ENCODE assay signal across 21 cellular contexts in genomic region chr20:1102016-1102415, GRCh38. TPM values are rescaled to one million over a fixed set of nuclear protein-coding genes. Genes with fewer than 3 reads are reported as not detected.
DNase-seq lines count a peak whose midpoint lies in the region; ATAC-seq, FAIRE-seq and TF ChIP-seq lines count a peak whose summit lies in the region.
"Had no signal": no experiment of that assay in that cellular context is flagged by ENCODE, and none has a peak within 500 bp of the region (broad histone marks: within the 10 kb centered on the region; RNA-seq: fewer than 3 reads in every experiment).

No MANE protein-coding gene starts in this region.

- no peaks in the 10 kb centered on the region for H3K4me1 Mint-ChIP-seq in stimulated activated effector memory CD8-positive, alpha-beta T cell treated with anti-CD3 and anti-CD28 coated beads, Interleukin-12 subunit alpha, Interleukin-12 subunit beta, amount 100 ng/mL, for 72 hours
- H3K4me1 Mint-ChIP-seq: B cell had no signal

- POLR2A ChIA-PET in HEK293 (lab: Yijun Ruan, JAX): no interaction called here
- POLR2A ChIA-PET in K562 (lab: Yijun Ruan, JAX): no interaction called here

- ATAC-seq in K562: no peak
- ATAC-seq in stimulated activated effector memory CD8-positive, alpha-beta T cell treated with anti-CD3 and anti-CD28 coated beads, Interleukin-12 subunit alpha, Interleukin-12 subunit beta, amount 100 ng/mL, for 72 hours: no peak
- ATAC-seq: A549; CD8-positive, alpha-beta T cell had no signal

- H3K4me1 ChIP-seq in HEK293 (ENCODE audit: control insufficient read depth, insufficient read depth, low read length) (no peaks in the 10 kb centered on the region), K562 (replicated peaks in 1 of 2; ENCODE audit: control insufficient read depth in 2 of 2, insufficient read depth in 2 of 2, low read length in 2 of 2) (no peaks in the 10 kb centered on the region)
- H3K4me1 ChIP-seq: A549; BLaER1 treated with 17β-estradiol and CSF1 and Interleukin-3, amounts not matched to agents 10 nM and 100 nM; Caco-2 had no signal

- no peak overlapping the region for H2AFZ ChIP-seq in K562 (ENCODE audit: low read depth, low read length)

- TF ChIP-seq EP300 in K562 (IDR thresholded peaks at IDR 0.05; ENCODE audit: low read length): no peak

- H3K27ac ChIP-seq in HEK293 (ENCODE audit: extremely low read depth, low read depth, low read length) (no peak overlapping the region), K562 (ENCODE audit: extremely low read depth, low read depth, low read length) (no peak overlapping the region)
- H3K27ac ChIP-seq: 22Rv1; A549; BLaER1 treated with 17β-estradiol and CSF1 and Interleukin-3, amounts not matched to agents 10 nM and 100 nM; C4-2B had no signal

- CTCF ChIA-PET in HEK293 (lab: Yijun Ruan, JAX) (no interaction called here), K562 (lab: Yijun Ruan, JAX; ENCODE audit: low intra/inter-chr PET ratio) (no interaction called here)

- intact Hi-C loops in K562 (cut with micrococcal nuclease): no loop called here

- no peak overlapping the region for H3K4me3 Mint-ChIP-seq in stimulated activated effector memory CD8-positive, alpha-beta T cell treated with anti-CD3 and anti-CD28 coated beads, Interleukin-12 subunit alpha, Interleukin-12 subunit beta, amount 100 ng/mL, for 72 hours
- H3K4me3 Mint-ChIP-seq: B cell; CD4-positive, alpha-beta T cell; CD8-positive, alpha-beta T cell had no signal

- no peak overlapping the region for H3K4me2 ChIP-seq in K562 (ENCODE audit: insufficient read depth, low read length)
- H3K4me2 ChIP-seq: A549; BLaER1 treated with 17β-estradiol and CSF1 and Interleukin-3, amounts not matched to agents 10 nM and 100 nM had no signal

- no peak for TF ChIP-seq CTCF in HEK293 (tag by site-specific recombination; IDR thresholded peaks at IDR 0.05)
- TF ChIP-seq CTCF in K562 (IDR thresholded peaks at IDR 0.05 in 2 of 3, conservative IDR thresholded peaks at IDR 0.05 in 1 of 3; ENCODE audit: insufficient read depth in 2 of 3, low read depth in 1 of 3, low read length in 3 of 3): no peak

- peak; percentile 23 for DNase-seq in DMS53 (lab: John Stamatoyannopoulos, UW)
- no peak for DNase-seq in DMS53 treated with DMSO at 0.1 percent for 48 hours (lab: John Stamatoyannopoulos, UW; ENCODE audit: unreplicated experiment)
- no peak for DNase-seq in K562 (ENCODE audit: extremely low read depth in 1 of 4, low spot score in 3 of 4)
- DNase-seq in stimulated activated effector memory CD8-positive, alpha-beta T cell treated with anti-CD3 and anti-CD28 coated beads, Interleukin-12 subunit alpha, Interleukin-12 subunit beta, amount 100 ng/mL, for 72 hours (ENCODE audit: low spot score in 2 of 2): no peak
- DNase-seq: AML-193; Caco-2; Calu3; CD4-positive, alpha-beta T cell; CD8-positive, alpha-beta T cell; DMS79 treated with DMSO at 0.1 percent for 48 hours; GF-D8 had no signal

- no TSS peak for BruUV-seq in K562 (replicated peaks; lab: Mats Ljungman, UMichigan)

- no peaks in the 10 kb centered on the region for H3K79me2 ChIP-seq in K562 (ENCODE audit: control insufficient read depth, insufficient read depth, low read length)

- H3K27me3 ChIP-seq in K562 (ENCODE audit: control insufficient read depth in 2 of 2, insufficient read depth in 2 of 2, low read length in 2 of 2): no peaks in the 10 kb centered on the region
- H3K27me3 ChIP-seq: BLaER1 treated with 17β-estradiol and CSF1 and Interleukin-3, amounts not matched to agents 10 nM and 100 nM had no signal

- in situ Hi-C loops in K562 (cut with MboI): no loop called here

- H3K4me3 ChIP-seq in HEK293 (ENCODE audit: low read depth, low read length) (no peak overlapping the region), K562 (no peak overlapping the region)
- H3K4me3 ChIP-seq: A549; BLaER1 treated with 17β-estradiol and CSF1 and Interleukin-3, amounts not matched to agents 10 nM and 100 nM had no signal

- no peak for TF ChIP-seq POLR2A in K562 (conservative IDR thresholded peaks at IDR 0.05)

- no peaks in the 10 kb centered on the region for H4K20me1 ChIP-seq in K562 (replicated peaks; ENCODE audit: control insufficient read depth, insufficient read depth, low read length)
- H4K20me1 ChIP-seq: BLaER1 treated with 17β-estradiol and CSF1 and Interleukin-3, amounts not matched to agents 10 nM and 100 nM had no signal

- H3K27ac Mint-ChIP-seq in stimulated activated effector memory CD8-positive, alpha-beta T cell treated with anti-CD3 and anti-CD28 coated beads, Interleukin-12 subunit alpha, Interleukin-12 subunit beta, amount 100 ng/mL, for 72 hours: no peak overlapping the region
- H3K27ac Mint-ChIP-seq: B cell; CD4-positive, alpha-beta T cell; CD8-positive, alpha-beta T cell had no signal

- no peaks in the 10 kb centered on the region for H3K9me3 ChIP-seq in HEK293 (ENCODE audit: control insufficient read depth, insufficient read depth, low read depth, low read length)
- H3K9me3 ChIP-seq in K562 (replicated peaks; ENCODE audit: control insufficient read depth, insufficient read depth, low read depth, low read length): no peaks in the 10 kb centered on the region

- no peak for FAIRE-seq in K562 (lab: Jason Lieb, UNC)
- FAIRE-seq: D721Med, G401.6, GM12891, GM19239 had no signal

- H3K36me3 Mint-ChIP-seq in stimulated activated effector memory CD8-positive, alpha-beta T cell treated with anti-CD3 and anti-CD28 coated beads, Interleukin-12 subunit alpha, Interleukin-12 subunit beta, amount 100 ng/mL, for 72 hours: no peaks in the 10 kb centered on the region
- H3K36me3 Mint-ChIP-seq: CD8-positive, alpha-beta T cell had no signal

- no peaks in the 10 kb centered on the region for H3K36me3 ChIP-seq in HEK293 (ENCODE audit: control insufficient read depth in 2 of 2, insufficient read depth in 1 of 2, low read length in 2 of 2)
- no peaks in the 10 kb centered on the region for H3K36me3 ChIP-seq in K562 (ENCODE audit: control insufficient read depth, insufficient read depth, low read length)

- peaks cover 11% of the 10 kb centered on the region for H3K9me3 Mint-ChIP-seq in stimulated activated effector memory CD8-positive, alpha-beta T cell treated with anti-CD3 and anti-CD28 coated beads, Interleukin-12 subunit alpha, Interleukin-12 subunit beta, amount 100 ng/mL, for 72 hours

- no peak overlapping the region for H3K9ac ChIP-seq in K562 (ENCODE audit: insufficient read depth in 1 of 2, low read depth in 2 of 2, low read length in 2 of 2)
- H3K9ac ChIP-seq: BLaER1 treated with 17β-estradiol and CSF1 and Interleukin-3, amounts not matched to agents 10 nM and 100 nM had no signal

- no peaks in the 10 kb centered on the region for H3K9me1 ChIP-seq in K562 (ENCODE audit: control insufficient read depth, insufficient read depth, low read length)

- TF ChIP-seq RAD21 in K562 (CRISPR knock-in tag; conservative IDR thresholded peaks at IDR 0.05 in 1 of 2, IDR thresholded peaks at IDR 0.05 in 1 of 2): no peak

TF ChIP-seq in HEK293, 187 proteins besides CTCF, POLR2A, EP300 and RAD21:
- peak; percentile 88 for TF ChIP-seq SETDB1 (IDR thresholded peaks at IDR 0.05; ENCODE audit: insufficient read length, low read length)
- TF ChIP-seq ZBTB7A (tag by site-specific recombination; IDR thresholded peaks at IDR 0.05; ENCODE audit: low read depth): no peak

TF ChIP-seq in K562, 482 proteins besides CTCF, POLR2A, EP300 and RAD21:
- no peak for TF ChIP-seq GABPB2 (CRISPR knock-in tag; conservative IDR thresholded peaks at IDR 0.05)
- TF ChIP-seq TRIM28 (IDR thresholded peaks at IDR 0.05): peak; percentile 75
- TF ChIP-seq ETV1 (tag; conservative IDR thresholded peaks at IDR 0.05; ENCODE audit: low read depth): no peak
- no peak for TF ChIP-seq ETV6 (IDR thresholded peaks at IDR 0.05; ENCODE audit: borderline replicate concordance in 1 of 2, low read depth in 2 of 2, low read length in 1 of 2)
- no peak for TF ChIP-seq ETV6 (CRISPR knock-in tag; IDR thresholded peaks at IDR 0.05; ENCODE audit: borderline replicate concordance)
- TF ChIP-seq CBX3 (IDR thresholded peaks at IDR 0.05; ENCODE audit: borderline replicate concordance in 1 of 2, low read length in 2 of 2): peak in 1 of 2 experiments; percentile 49; a peak in 1 of 3 replicates
- 0 out of 4 replicates have a peak, but pooled peaks of 1 of the 2 experiments have one; percentile 28 for TF ChIP-seq TRIM24 (IDR thresholded peaks at IDR 0.05)

RNA-seq across cellular contexts. Expression of gene PSMF1, which starts 16.4 kb away (rescaled TPM):
- 34.5 and 43.5 TPM in 2 replicates for total RNA-seq in K562 (2011; cell fraction: chromatin; rRNA removed; ENCODE audit: low replicate concordance)
- total RNA-seq in K562 (2011; cell fraction: nucleolus; rRNA removed): 10.7 and 12.6 TPM in 2 replicates
- 16.1 and 23.6 TPM in 2 replicates for total RNA-seq in K562 (2011; cell fraction: nucleoplasm; rRNA removed)
- total RNA-seq in K562 (2014; rRNA removed) (17.9 and 26.5 TPM in 2 replicates), K562 (2014; rRNA removed; fragmentation: Illumina TruSeq; extraction: Trizol) (34.1 and 35.8 TPM in 2 replicates), K562 (2015; rRNA removed; fragmentation: Illumina TruSeq; extraction: Trizol) (29.4 and 33.8 TPM in 2 replicates), K562 (2021) (136 and 138 TPM in 2 replicates)
- polyA plus RNA-seq in K562 (2011; rRNA removed) (33.2 and 77.8 TPM in 2 replicates), K562 (2014; fragmentation: Illumina TruSeq; extraction: Trizol) (126 and 192 TPM in 2 replicates), K562 (2014; fragmentation: Nextera tagmentation; extraction: Ambion mirVana) (10 to 100 TPM in 1 of 2 experiments, 1 to 10 TPM in 1; 8.5 to 21.3 TPM), K562 (2014; rRNA removed) (18.0 and 20.6 TPM in 2 replicates)
- 60.7 and 112 TPM in 2 replicates for polyA plus RNA-seq in K562 (2011; cell fraction: cytosol; rRNA removed)
- 39.7 and 54.7 TPM in 2 replicates for polyA plus RNA-seq in K562 (2011; cell fraction: nucleus; rRNA removed)
- 102 and 110 TPM in 2 replicates for polyA plus RNA-seq in K562 (2012)
- polyA minus RNA-seq in K562 (2011; rRNA and poly(A)+ RNA removed): 45.5 and 84.9 TPM in 2 replicates
- polyA minus RNA-seq in K562 (2011; cell fraction: cytosol; rRNA and poly(A)+ RNA removed): 30.9 and 37.4 TPM in 2 replicates
- 11.4 and 23.4 TPM in 2 replicates for polyA minus RNA-seq in K562 (2011; cell fraction: nucleus; rRNA and poly(A)+ RNA removed)
